Comparison of ENCODE assay signal across 22 cellular contexts in genomic region chr21:19508442-19508841, GRCh38.
"Had no signal": no experiment of that assay in that cellular context is flagged by ENCODE, and none has a peak within 500 bp of the region (broad histone marks: within the 10 kb centered on the region; RNA-seq: fewer than 3 reads in every experiment).

No MANE protein-coding gene starts in this region.

- H3K27me3 Mint-ChIP-seq: naive B cell; natural killer cell treated with Interleukin-12 subunit alpha and Interleukin-12 subunit beta and Interleukin-15 and Interleukin-18, amount 100 ng/mL, for 72 hours; progenitor cell of endocrine pancreas; stimulated activated naive B cell treated with anti-CD40 and anti-IgM and Interleukin-4, amounts not matched to agents 10 μg/mL and 1 μg/mL and 100 μg/mL, for 72 hours; stimulated activated naive CD8-positive, alpha-beta T cell treated with anti-CD3 and anti-CD28 coated beads, Interleukin-15, Interleukin-2, amounts not matched to agents 100 ng/mL and 50 ng/mL, for 24 hours had no signal

- ATAC-seq: mucosa of descending colon; right lobe of liver; stimulated activated naive B cell treated with anti-CD40 and anti-IgM and Interleukin-4, amounts not matched to agents 10 μg/mL and 1 μg/mL and 100 μg/mL, for 72 hours; upper lobe of right lung had no signal

- H3K36me3 ChIP-seq: colonic mucosa, esophagus squamous epithelium, right lobe of liver, thoracic aorta, tibial nerve, upper lobe of right lung, uterus had no signal

- H3K27ac ChIP-seq: colonic mucosa, esophagus squamous epithelium, parathyroid adenoma, right lobe of liver, thoracic aorta, tibial nerve, upper lobe of right lung, uterus had no signal

- DNase-seq: colonic mucosa; dermis blood vessel endothelial cell; effector memory CD4-positive, alpha-beta T cell; esophagus squamous epithelium; hypothalamus; mucosa of descending colon; naive B cell; right lobe of liver; small intestine; stimulated activated CD4-positive, alpha-beta T cell treated with anti-CD3 and anti-CD28 coated beads, Interleukin-15, amount 100 ng/mL, for 24 hours; stimulated activated CD4-positive, alpha-beta T cell treated with anti-CD3 and anti-CD28 coated beads, Interleukin-2, amount 100 ng/mL, for 48 hours; stimulated activated naive B cell treated with anti-CD40 and anti-IgM and Interleukin-4, amounts not matched to agents 10 μg/mL and 1 μg/mL and 100 μg/mL, for 72 hours; upper lobe of right lung; uterus had no signal

- H3K4me1 Mint-ChIP-seq: mesothelial cell of epicardium; naive B cell; stimulated activated naive B cell treated with anti-CD40 and anti-IgM and Interleukin-4, amounts not matched to agents 10 μg/mL and 1 μg/mL and 100 μg/mL, for 72 hours had no signal

- H3K4me3 ChIP-seq: colonic mucosa, esophagus squamous epithelium, mucosa of descending colon, right lobe of liver, thoracic aorta, tibial nerve, upper lobe of right lung, uterus had no signal

- H3K27ac Mint-ChIP-seq: mesothelial cell of epicardium; naive B cell; natural killer cell treated with Interleukin-12 subunit alpha and Interleukin-12 subunit beta and Interleukin-15 and Interleukin-18, amount 100 ng/mL, for 72 hours; progenitor cell of endocrine pancreas; stimulated activated naive B cell treated with anti-CD40 and anti-IgM and Interleukin-4, amounts not matched to agents 10 μg/mL and 1 μg/mL and 100 μg/mL, for 72 hours; stimulated activated naive CD8-positive, alpha-beta T cell treated with anti-CD3 and anti-CD28 coated beads, Interleukin-15, Interleukin-2, amounts not matched to agents 100 ng/mL and 50 ng/mL, for 24 hours had no signal

- H3K27me3 ChIP-seq: colonic mucosa, esophagus squamous epithelium, right lobe of liver, tibial nerve, upper lobe of right lung, uterus had no signal

- H3K36me3 Mint-ChIP-seq: mesothelial cell of epicardium; naive B cell; stimulated activated naive B cell treated with anti-CD40 and anti-IgM and Interleukin-4, amounts not matched to agents 10 μg/mL and 1 μg/mL and 100 μg/mL, for 72 hours had no signal

- H3K4me1 ChIP-seq: colonic mucosa, esophagus squamous epithelium, parathyroid adenoma, right lobe of liver, tibial nerve, upper lobe of right lung, uterus had no signal

- H3K4me3 Mint-ChIP-seq: mesothelial cell of epicardium; naive B cell; neural crest cell; stimulated activated naive B cell treated with anti-CD40 and anti-IgM and Interleukin-4, amounts not matched to agents 10 μg/mL and 1 μg/mL and 100 μg/mL, for 72 hours; stimulated activated naive CD8-positive, alpha-beta T cell treated with anti-CD3 and anti-CD28 coated beads, Interleukin-15, Interleukin-2, amounts not matched to agents 100 ng/mL and 50 ng/mL, for 24 hours had no signal

- H3K9me3 ChIP-seq: colonic mucosa, mucosa of descending colon, right lobe of liver, upper lobe of right lung, uterus had no signal
